Comparison of ENCODE assay signal across 31 cellular contexts in genomic region chr16:47528431-47528830, GRCh38.
"Had no signal": no experiment of that assay in that cellular context is flagged by ENCODE, and none has a peak within 500 bp of the region (broad histone marks: within the 10 kb centered on the region; RNA-seq: fewer than 3 reads in every experiment).

No MANE protein-coding gene starts in this region.

- H3K9me3 ChIP-seq: esophagus muscularis mucosa, gastrocnemius medialis, mucosa of descending colon, neutrophil, pancreas, right lobe of liver, suprapubic skin, transverse colon, upper lobe of right lung, uterus had no signal

- DNase-seq: dermis blood vessel endothelial cell; effector memory CD4-positive, alpha-beta T cell; foreskin fibroblast; gastrocnemius medialis; head of caudate nucleus; kidney; mesenchymal stem cell; mucosa of descending colon; naive B cell; pancreas; retina; right lobe of liver; small intestine; stimulated activated CD4-positive, alpha-beta T cell treated with anti-CD3 and anti-CD28 coated beads, Interleukin-12 subunit alpha, Interleukin-12 subunit beta, amount 100 ng/mL, for 4 hours; stimulated activated CD4-positive, alpha-beta T cell treated with anti-CD3 and anti-CD28 coated beads, Interleukin-1b, Interleukin-23, amount 100 ng/mL, for 48 hours; stimulated activated CD4-positive, alpha-beta T cell treated with anti-CD3 and anti-CD28 coated beads, Interleukin-4, amount 100 ng/mL, for 1 hour; stimulated activated CD8-positive, alpha-beta memory T cell treated with anti-CD3 and anti-CD28 coated beads, Interleukin-4, amount 100 ng/mL, for 48 hours; stimulated activated naive CD4-positive, alpha-beta T cell; stimulated activated naive CD8-positive, alpha-beta T cell treated with anti-CD3 and anti-CD28 coated beads, Interleukin-15, amount 100 ng/mL, for 72 hours; transverse colon; upper lobe of right lung; uterus had no signal

- H3K27me3 Mint-ChIP-seq: naive B cell; natural killer cell treated with Interleukin-12 subunit alpha and Interleukin-12 subunit beta and Interleukin-15 and Interleukin-18, amount 100 ng/mL, for 72 hours; stimulated activated naive CD8-positive, alpha-beta T cell treated with anti-CD3 and anti-CD28 coated beads, Interleukin-15, amount 100 ng/mL, for 72 hours had no signal

- H3K27ac ChIP-seq: coronary artery, esophagus muscularis mucosa, gastrocnemius medialis, neutrophil, pancreas, right lobe of liver, suprapubic skin, transverse colon, upper lobe of right lung, uterus had no signal

- H3K4me3 Mint-ChIP-seq: mesothelial cell of epicardium; naive B cell; natural killer cell treated with Interleukin-12 subunit alpha and Interleukin-12 subunit beta and Interleukin-15 and Interleukin-18, amount 100 ng/mL, for 72 hours; neural crest cell; stimulated activated naive CD8-positive, alpha-beta T cell treated with anti-CD3 and anti-CD28 coated beads, Interleukin-15, amount 100 ng/mL, for 72 hours had no signal

- H3K27me3 ChIP-seq: esophagus muscularis mucosa, gastrocnemius medialis, neutrophil, pancreas, right lobe of liver, suprapubic skin, transverse colon, upper lobe of right lung, uterus had no signal

- H3K36me3 ChIP-seq: gastrocnemius medialis, right lobe of liver, uterus had no signal

- H3K9me3 Mint-ChIP-seq: natural killer cell treated with Interleukin-12 subunit alpha and Interleukin-12 subunit beta and Interleukin-15 and Interleukin-18, amount 100 ng/mL, for 72 hours had no signal

- H3K4me3 ChIP-seq: coronary artery, esophagus muscularis mucosa, gastrocnemius medialis, lung, mucosa of descending colon, pancreas, right lobe of liver, suprapubic skin, transverse colon, upper lobe of right lung, uterus had no signal

- H3K27ac Mint-ChIP-seq: mesothelial cell of epicardium; naive B cell; natural killer cell treated with Interleukin-12 subunit alpha and Interleukin-12 subunit beta and Interleukin-15 and Interleukin-18, amount 100 ng/mL, for 72 hours; stimulated activated naive CD8-positive, alpha-beta T cell treated with anti-CD3 and anti-CD28 coated beads, Interleukin-15, amount 100 ng/mL, for 72 hours had no signal

- ATAC-seq: gastrocnemius medialis; left lobe of liver; mucosa of descending colon; natural killer cell treated with Interleukin-12 subunit alpha and Interleukin-12 subunit beta and Interleukin-15 and Interleukin-18, amount 100 ng/mL, for 72 hours; pancreas; right lobe of liver; stimulated activated naive CD8-positive, alpha-beta T cell treated with anti-CD3 and anti-CD28 coated beads, Interleukin-15, amount 100 ng/mL, for 72 hours; upper lobe of right lung had no signal

- H3K4me1 ChIP-seq: pancreas, suprapubic skin, transverse colon, uterus had no signal

- H3K36me3 Mint-ChIP-seq: natural killer cell treated with Interleukin-12 subunit alpha and Interleukin-12 subunit beta and Interleukin-15 and Interleukin-18, amount 100 ng/mL, for 72 hours had no signal
